15 cellular contexts compared by ENCODE assay signal in genomic region chr10:2978574-2979266, GRCh38.
DNase-seq lines count a peak whose midpoint lies in the region; ATAC-seq and TF ChIP-seq lines count a peak whose summit lies in the region.
"Had no signal": no experiment of that assay in that cellular context is flagged by ENCODE, and none has a peak within 500 bp of the region (broad histone marks: within the 10 kb centered on the region; RNA-seq: fewer than 3 reads in every experiment).

No MANE protein-coding gene starts in this region.

- ATAC-seq in GM18511 (IDR thresholded peaks at IDR 0.05; ENCODE audit: unreplicated experiment) (peak; percentile 61), GM21825 (IDR thresholded peaks at IDR 0.05; ENCODE audit: unreplicated experiment) (peak; percentile 40), HG03469 (IDR thresholded peaks at IDR 0.05; ENCODE audit: unreplicated experiment) (no peak)

- H3K79me2 ChIP-seq in OCI-LY3 (ENCODE audit: low read length) (no peaks in the 10 kb centered on the region), neural progenitor cell (ENCODE audit: low read depth) (no peaks in the 10 kb centered on the region)

- H3K27ac Mint-ChIP-seq in neural progenitor cell = no peak overlapping the region
- H3K27ac Mint-ChIP-seq in endodermal cell = no peak overlapping the region
- H3K27ac Mint-ChIP-seq: activated naive CD4-positive, alpha-beta T cell treated with anti-CD3 and anti-CD28 coated beads, Interleukin-2, amount 10 ng/mL, durations not matched to agents 7 days and 5 days had no signal

- no peaks in the 10 kb centered on the region for H3K27me3 ChIP-seq in OCI-LY3 (ENCODE audit: low read depth, low read length)
- H3K27me3 ChIP-seq in neural progenitor cell = no peaks in the 10 kb centered on the region
- no peaks in the 10 kb centered on the region for H3K27me3 ChIP-seq in endodermal cell (ENCODE audit: control insufficient read depth, insufficient read depth, low read length, poor library complexity, severe bottlenecking)
- H3K27me3 ChIP-seq: suprapubic skin had no signal

- H3K27me3 Mint-ChIP-seq in neural progenitor cell (ENCODE audit: insufficient read depth, low read depth) = peaks cover 7% of the 10 kb centered on the region
- no peaks in the 10 kb centered on the region for H3K27me3 Mint-ChIP-seq in endodermal cell (ENCODE audit: insufficient read depth)

- H3K4me3 ChIP-seq in OCI-LY3 (ENCODE audit: low read length) (peak overlapping the region; percentile 34), neural progenitor cell (no peak overlapping the region), endodermal cell (ENCODE audit: low read length) (no peak overlapping the region)
- H3K4me3 ChIP-seq: coronary artery, suprapubic skin had no signal

- no peaks in the 10 kb centered on the region for H3F3A ChIP-seq in neural progenitor cell (ENCODE audit: low read depth)

- H3K4me2 ChIP-seq in OCI-LY3 (ENCODE audit: low read length) (peak overlapping the region; percentile 66), neural progenitor cell (no peak overlapping the region)

- H3K9me3 ChIP-seq in OCI-LY3 (ENCODE audit: insufficient read depth, low read length) = no peaks in the 10 kb centered on the region
- no peaks in the 10 kb centered on the region for H3K9me3 ChIP-seq in neural progenitor cell (ENCODE audit: low read depth)
- H3K9me3 ChIP-seq in endodermal cell (ENCODE audit: control insufficient read depth, low read length) = no peaks in the 10 kb centered on the region
- H3K9me3 ChIP-seq: suprapubic skin had no signal

- WGBS in endodermal cell (ENCODE audit: insufficient coverage in 1 of 2, insufficient read length in 1 of 2), 2 experiments = 91 to 92% methylated on average over 8 of the region's 8 CpGs

- H3K4me3 Mint-ChIP-seq in neural progenitor cell = no peak overlapping the region
- H3K4me3 Mint-ChIP-seq in endodermal cell = no peak overlapping the region
- H3K4me3 Mint-ChIP-seq: activated naive CD4-positive, alpha-beta T cell treated with anti-CD3 and anti-CD28 coated beads, Interleukin-2, amount 10 ng/mL, durations not matched to agents 7 days and 5 days had no signal

- H3K4me1 ChIP-seq in OCI-LY3 (ENCODE audit: low read length) (peaks cover 46% of the 10 kb centered on the region), neural progenitor cell (peaks cover 5% of the 10 kb centered on the region), endodermal cell (ENCODE audit: control insufficient read depth, insufficient read depth, low read length) (no peaks in the 10 kb centered on the region)
- H3K4me1 ChIP-seq: suprapubic skin had no signal

- H3K36me3 Mint-ChIP-seq in neural progenitor cell (no peaks in the 10 kb centered on the region), endodermal cell (ENCODE audit: low read depth) (no peaks in the 10 kb centered on the region)
- H3K36me3 Mint-ChIP-seq: activated naive CD4-positive, alpha-beta T cell treated with anti-CD3 and anti-CD28 coated beads, Interleukin-2, amount 10 ng/mL, durations not matched to agents 7 days and 5 days had no signal

- no peak for TF ChIP-seq POLR2A in erythroblast (IDR thresholded peaks at IDR 0.05; ENCODE audit: low read length)

- H3K9me3 Mint-ChIP-seq in neural progenitor cell = no peaks in the 10 kb centered on the region
- no peaks in the 10 kb centered on the region for H3K9me3 Mint-ChIP-seq in endodermal cell
- H3K9me3 Mint-ChIP-seq: activated naive CD4-positive, alpha-beta T cell treated with anti-CD3 and anti-CD28 coated beads, Interleukin-2, amount 10 ng/mL, durations not matched to agents 7 days and 5 days had no signal

- H3K36me3 ChIP-seq in OCI-LY3 (replicated peaks; ENCODE audit: low read depth, low read length) (no peaks in the 10 kb centered on the region), neural progenitor cell (no peaks in the 10 kb centered on the region), endodermal cell (ENCODE audit: control insufficient read depth, insufficient read depth, low read length) (no peaks in the 10 kb centered on the region)
- H3K36me3 ChIP-seq: suprapubic skin had no signal

- H2AFZ ChIP-seq in OCI-LY3 (ENCODE audit: low read depth, low read length) (peak overlapping the region; percentile 53; the same call in 1 of the 2 replicates), neural progenitor cell (replicated peaks) (peak overlapping the region; percentile 63)

- H3K27ac ChIP-seq in OCI-LY3 (ENCODE audit: low read length) (peak overlapping the region; percentile 41), neural progenitor cell (no peak overlapping the region), endodermal cell (ENCODE audit: low read depth, low read length) (no peak overlapping the region)
- H3K27ac ChIP-seq: coronary artery, suprapubic skin had no signal

- TF ChIP-seq CTCF in OCI-LY3 (IDR thresholded peaks at IDR 0.05; ENCODE audit: low read depth, low read length) (no peak), neural progenitor cell (IDR thresholded peaks at IDR 0.05) (no peak), endodermal cell (conservative IDR thresholded peaks at IDR 0.05) (no peak)

- H3K9ac ChIP-seq in OCI-LY3 (ENCODE audit: low read length) (0 out of 2 replicates have a peak overlapping the region, but pooled peaks have one; percentile 24), neural progenitor cell (no peak overlapping the region), endodermal cell (ENCODE audit: extremely low read depth, low read length, poor library complexity, severe bottlenecking) (no peak overlapping the region)

- H3K4me1 Mint-ChIP-seq in neural progenitor cell (peaks cover 24% of the 10 kb centered on the region), endodermal cell (no peaks in the 10 kb centered on the region)
- H3K4me1 Mint-ChIP-seq: activated naive CD4-positive, alpha-beta T cell treated with anti-CD3 and anti-CD28 coated beads, Interleukin-2, amount 10 ng/mL, durations not matched to agents 7 days and 5 days had no signal

- no peaks in the 10 kb centered on the region for H4K20me1 ChIP-seq in OCI-LY3 (ENCODE audit: insufficient read depth, low read length)
- H4K20me1 ChIP-seq in neural progenitor cell (ENCODE audit: low read depth) = no peaks in the 10 kb centered on the region

- DNase-seq in neural progenitor cell (ENCODE audit: low spot score) (no peak), endodermal cell (no peak), erythroblast (lab: John Stamatoyannopoulos, UW) (no peak)
- no peak for DNase-seq in central memory CD4-positive, alpha-beta T cell
- DNase-seq: activated CD4-positive, alpha-beta T cell treated with anti-CD3 and anti-CD28 coated beads, Interleukin-2, amount 50 U/mL, for 48 hours; activated naive CD4-positive, alpha-beta T cell treated with anti-CD3 and anti-CD28 coated beads, Interleukin-2, amount 10 ng/mL, durations not matched to agents 7 days and 5 days; activated T-cell treated with anti-CD3 and anti-CD28 coated beads, Interleukin-2, amount 50 U/mL, for 1 hour; NCI-H1048; stimulated activated CD4-positive, alpha-beta T cell treated with anti-CD3 and anti-CD28 coated beads, Interleukin-2, amount 100 ng/mL, for 48 hours had no signal
